Comparison of ENCODE assay signal across 27 cellular contexts in the genomic region with DNA sequence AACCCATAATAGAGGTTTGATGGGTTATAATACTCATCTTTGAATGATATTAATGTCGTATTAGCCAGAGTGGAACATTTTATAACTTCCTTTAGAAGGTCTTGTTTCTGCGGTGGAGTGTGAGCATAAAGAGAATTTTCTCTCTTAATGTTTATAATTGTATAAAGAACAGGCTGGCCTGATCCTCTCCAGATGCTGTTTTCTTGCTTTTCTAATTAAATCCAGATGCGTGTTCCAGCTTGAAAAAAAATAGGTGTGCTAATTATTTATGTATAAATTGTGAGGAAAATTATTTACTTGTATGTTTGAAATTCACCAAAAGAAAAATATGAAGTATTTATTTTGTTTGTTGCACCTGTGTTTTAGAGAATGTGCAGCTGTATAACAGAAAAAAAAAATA.
"Had no signal": no experiment of that assay in that cellular context is flagged by ENCODE, and none has a peak within 500 bp of the region (broad histone marks: within the 10 kb centered on the region; RNA-seq: fewer than 3 reads in every experiment).

No MANE protein-coding gene starts in this region.

- H3K4me1 ChIP-seq: SJCRH30 had no signal

- DNase-seq: activated CD4-positive, alpha-beta memory T cell treated with anti-CD3 and anti-CD28 coated beads, Interleukin-2, amount 10 ng/mL, durations not matched to agents 7 days and 5 days; activated CD4-positive, alpha-beta T cell treated with anti-CD3 and anti-CD28 coated beads for 1 hour; activated CD4-positive, alpha-beta T cell treated with anti-CD3 and anti-CD28 coated beads for 48 hours; activated CD4-positive, CD25-positive, alpha-beta regulatory T cell; activated CD8-positive, alpha-beta memory T cell treated with anti-CD3 and anti-CD28 coated beads for 24 hours; activated CD8-positive, alpha-beta memory T cell treated with anti-CD3 and anti-CD28 coated beads, Interleukin-2, amount 10 ng/mL, durations not matched to agents 7 days and 5 days; activated CD8-positive, alpha-beta memory T cell treated with anti-CD3 and anti-CD28 coated beads, Interleukin-2, amount 50 U/mL, for 48 hours; activated effector memory CD4-positive, alpha-beta T cell treated with Interleukin-2 at 50 U/mL for 16 hours; activated naive CD4-positive, alpha-beta T cell treated with anti-CD3 and anti-CD28 coated beads, Interleukin-2, amount 10 ng/mL, durations not matched to agents 7 days and 5 days; activated naive CD8-positive, alpha-beta T cell treated with anti-CD3 and anti-CD28 coated beads, Interleukin-2, amount 50 U/mL, for 24 hours; activated T-cell treated with anti-CD3 and anti-CD28 coated beads, Interleukin-2, amount 50 U/mL, for 48 hours; amniotic stem cell; aorta; brain microvascular endothelial cell; central memory CD4-positive, alpha-beta T cell; Karpas-422; NCI-H1105; NCI-H1417 treated with DMSO at 0.1 percent for 48 hours; NCI-H187 treated with DMSO at 0.1 percent for 48 hours; NCI-H2081; NCI-H345; NCI-H524 treated with DMSO at 0.1 percent for 48 hours; SHP77; SJCRH30; T1000; WERI-Rb-1 had no signal

- H3K36me3 ChIP-seq: brain microvascular endothelial cell, SJCRH30, WERI-Rb-1 had no signal

- ATAC-seq: activated CD8-positive, alpha-beta memory T cell treated with anti-CD3 and anti-CD28 coated beads, Interleukin-2, amount 10 ng/mL, durations not matched to agents 7 days and 5 days; activated naive CD8-positive, alpha-beta T cell treated with anti-CD3 and anti-CD28 coated beads, Interleukin-2, amount 50 U/mL, for 24 hours; Panc1 had no signal

- H3K27me3 ChIP-seq: brain microvascular endothelial cell, SJCRH30 had no signal

- H3K9me3 ChIP-seq: SJCRH30 had no signal

- H3K4me3 ChIP-seq: SJCRH30 had no signal

- H3K27ac ChIP-seq: brain microvascular endothelial cell, SJCRH30, WERI-Rb-1 had no signal
